ENCODE assay signal across 7 cellular contexts in genomic region chr2:84865181-84865783, GRCh38. TPM values are rescaled to one million over a fixed set of nuclear protein-coding genes. Genes with fewer than 3 reads are reported as not detected.
A peak's percentile ranks its signal among the peaks of the same experiment; 100 is the strongest.
DNase-seq lines count a peak whose midpoint lies in the region; ATAC-seq, FAIRE-seq and TF ChIP-seq lines count a peak whose summit lies in the region.

No MANE protein-coding gene starts in this region.

- RAD21 ChIA-PET in GM12878 (lab: Charles Lee; ENCODE audit: unreplicated experiment), result interaction anchor here (0.7 to 1.6 kb wide), 5 partner anchors 13 to 368 kb away, joined by 3 to 8 read pairs (median 4); no protein-coding TSS in a partner anchor

- POLR2A ChIA-PET in GM12878 (lab: Charles Lee), result no interaction called here

- WGBS in GM12878 (ENCODE audit: insufficient coverage, insufficient replicate concordance, low lambda C conversion rate, missing lambda C conversion rate), result 31% methylated on average over 6 of the region's 6 CpGs

- no peaks in the 10 kb centered on the region for H3K36me3 Mint-ChIP-seq in osteocyte (ENCODE audit: unreplicated experiment)

- no peak overlapping the region for H3K4me3 ChIP-seq in LNCaP clone FGC (ENCODE audit: low read depth, low read length)
- no peak overlapping the region for H3K4me3 ChIP-seq in GM12878

- H3K4me1 Mint-ChIP-seq in osteocyte (ENCODE audit: unreplicated experiment), result no peaks in the 10 kb centered on the region

- H2AFZ ChIP-seq in GM12878 (ENCODE audit: control insufficient read depth, low read depth, low read length), result no peak overlapping the region

- H3K27me3 Mint-ChIP-seq in osteocyte (ENCODE audit: unreplicated experiment), result peaks cover 34% of the 10 kb centered on the region

- no peaks in the 10 kb centered on the region for H4K20me1 ChIP-seq in GM12878 (ENCODE audit: control insufficient read depth, insufficient read depth)

- H3K4me2 ChIP-seq in GM12878 (ENCODE audit: control insufficient read depth, insufficient read depth), result no peak overlapping the region

- H3K27ac Mint-ChIP-seq in osteocyte (ENCODE audit: unreplicated experiment), result no peak overlapping the region

- no TSS peak for BruUV-seq in GM12878 (replicated peaks; lab: Mats Ljungman, UMichigan)

- peak; percentile 71 for ATAC-seq in GM18909 (IDR thresholded peaks at IDR 0.05; ENCODE audit: poor library complexity, unreplicated experiment)
- ATAC-seq in GM12878, result peak; percentile 87
- no peak for ATAC-seq in HG03571 (IDR thresholded peaks at IDR 0.05; ENCODE audit: unreplicated experiment)

- no peak overlapping the region for H3K9ac ChIP-seq in GM12878 (ENCODE audit: control insufficient read depth, insufficient read depth, low read length)

- no peaks in the 10 kb centered on the region; a peak in 1 of 4 replicates for H3K36me3 ChIP-seq in GM12878 (ENCODE audit: control insufficient read depth in 2 of 2, insufficient read depth in 2 of 2, low read length in 1 of 2)

- CTCF ChIA-PET in GM12878 (lab: Yijun Ruan, JAX), result interaction anchor here (0.6 to 2.5 kb wide), 10 partner anchors 15 to 380 kb away, joined by 3 to 9 read pairs (median 3); no protein-coding TSS in a partner anchor

- H3K9me3 ChIP-seq in GM12878 (replicated peaks; ENCODE audit: control insufficient read depth, insufficient read depth, low read length), result no peaks in the 10 kb centered on the region

- no peaks in the 10 kb centered on the region for H3K79me2 ChIP-seq in GM12878 (ENCODE audit: control insufficient read depth, insufficient read depth, low read length)

- peak; percentile 90 for FAIRE-seq in GM12878 (lab: Jason Lieb, UNC)

- H3K4me1 ChIP-seq in GM12878 (ENCODE audit: control insufficient read depth, insufficient read depth, low read length), result no peaks in the 10 kb centered on the region

- intact Hi-C loops in GM12878 (cut with micrococcal nuclease; ENCODE audit: unreplicated experiment), result loop anchor here (1.0 to 2.0 kb wide), 2 partner anchors 124 to 370 kb away; no protein-coding TSS in a partner anchor

- TF ChIP-seq RAD21 in GM12878 (IDR thresholded peaks at IDR 0.05; ENCODE audit: insufficient read depth, low read depth, low read length), result peak; percentile 73

- no peaks in the 10 kb centered on the region for H3K9me3 Mint-ChIP-seq in osteocyte (ENCODE audit: unreplicated experiment)

- no peak for TF ChIP-seq EP300 in GM12878 (IDR thresholded peaks at IDR 0.05; ENCODE audit: borderline replicate concordance in 1 of 2, control insufficient read depth in 1 of 2, low read depth in 2 of 2, low read length in 2 of 2)

- H3K27ac ChIP-seq in GM12878 (ENCODE audit: control insufficient read depth, insufficient read depth), result no peak overlapping the region

- TF ChIP-seq CTCF in LNCaP clone FGC (IDR thresholded peaks at IDR 0.05; ENCODE audit: control insufficient read depth, extremely low read depth, insufficient read depth), result peak; percentile 63
- TF ChIP-seq CTCF in GM12878 (IDR thresholded peaks at IDR 0.05 in 2 of 3, conservative IDR thresholded peaks at IDR 0.05 in 1 of 3; ENCODE audit: control insufficient read depth in 2 of 3, extremely low read depth in 1 of 3, insufficient read depth in 1 of 3, low read depth in 3 of 3, low read length in 3 of 3), result peak; percentile 41 to 75 (median 61); a peak in 4 of 6 replicates
- peak; percentile 53 for TF ChIP-seq CTCF in osteocyte (IDR thresholded peaks at IDR 0.05)

- DNase-seq in DMS53 treated with DMSO at 0.1 percent for 48 hours (lab: John Stamatoyannopoulos, UW; ENCODE audit: unreplicated experiment), result peak; percentile 43
- DNase-seq in LNCaP clone FGC (ENCODE audit: low read depth), result peak; percentile 21
- DNase-seq in GM12878 (ENCODE audit: low read depth, low spot score), result no peak
- DNase-seq in osteocyte (ENCODE audit: extremely low spot score, unreplicated experiment), result no peak
- DNase-seq in amniotic stem cell (lab: John Stamatoyannopoulos, UW), result no peak

- no peaks in the 10 kb centered on the region for H3K27me3 ChIP-seq in GM12878 (replicated peaks in 1 of 2; ENCODE audit: control insufficient read depth in 2 of 2, insufficient read depth in 2 of 2, low read length in 1 of 2)

- no peak overlapping the region for H3K4me3 Mint-ChIP-seq in osteocyte (ENCODE audit: unreplicated experiment)

- no peak for TF ChIP-seq POLR2A in GM12878 (IDR thresholded peaks at IDR 0.05; ENCODE audit: low read depth, low read length)

- in situ Hi-C loops in GM12878 (cut with MboI), result no loop called here

- SMC1A ChIA-PET in GM12878 (lab: Charles Lee; ENCODE audit: uncharacterized antibody, unreplicated experiment), result interaction anchor here (1.0 to 2.3 kb wide), 6 partner anchors 60 to 422 kb away, joined by 3 to 7 read pairs (median 4); no protein-coding TSS in a partner anchor

TF ChIP-seq in GM12878, 131 proteins besides CTCF, POLR2A, EP300 and RAD21:
- TF ChIP-seq ZNF24 (IDR thresholded peaks at IDR 0.05) (0 out of 2 replicates have a peak, but pooled peaks have one; percentile 6), ZNF622 (IDR thresholded peaks at IDR 0.05) (no peak), RAD51 (IDR thresholded peaks at IDR 0.05) (no peak), SRF (IDR thresholded peaks at IDR 0.05; ENCODE audit: low read depth in 2 of 2, low read length in 2 of 2) (no peak), SMC3 (IDR thresholded peaks at IDR 0.05; ENCODE audit: borderline replicate concordance, low read length) (peak; percentile 70; the same call in 1 of the 2 replicates)
- TF ChIP-seq, protein P1, sequence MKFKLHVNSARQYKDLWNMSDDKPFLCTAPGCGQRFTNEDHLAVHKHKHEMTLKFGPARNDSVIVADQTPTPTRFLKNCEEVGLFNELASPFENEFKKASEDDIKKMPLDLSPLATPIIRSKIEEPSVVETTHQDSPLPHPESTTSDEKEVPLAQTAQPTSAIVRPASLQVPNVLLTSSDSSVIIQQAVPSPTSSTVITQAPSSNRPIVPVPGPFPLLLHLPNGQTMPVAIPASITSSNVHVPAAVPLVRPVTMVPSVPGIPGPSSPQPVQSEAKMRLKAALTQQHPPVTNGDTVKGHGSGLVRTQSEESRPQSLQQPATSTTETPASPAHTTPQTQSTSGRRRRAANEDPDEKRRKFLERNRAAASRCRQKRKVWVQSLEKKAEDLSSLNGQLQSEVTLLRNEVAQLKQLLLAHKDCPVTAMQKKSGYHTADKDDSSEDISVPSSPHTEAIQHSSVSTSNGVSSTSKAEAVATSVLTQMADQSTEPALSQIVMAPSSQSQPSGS (IDR thresholded peaks at IDR 0.05; ENCODE audit: low read length), result no peak
TF ChIP-seq in GM12878: peak in this region for 2.

RNA-seq across cellular contexts. Expression of gene TRABD2A, which starts 15.6 kb away (rescaled TPM):
- total RNA-seq in GM12878 (2013; cell fraction: nucleolus; rRNA removed), result 17.5 and 20.8 TPM in 2 replicates
- total RNA-seq in GM12878 (2014; rRNA removed) (7.6 and 9.8 TPM in 2 replicates), GM12878 (2014; rRNA removed; fragmentation: Illumina TruSeq; extraction: Trizol) (4.7 and 5.1 TPM in 2 replicates), GM12878 (2021) (5.0 and 5.7 TPM in 2 replicates), osteocyte (0.21 and 0.99 TPM in 2 replicates)
- 0.21 TPM for polyA plus RNA-seq in GM12878 (2011; ENCODE audit: low read depth)
- polyA plus RNA-seq in GM12878 (2011; rRNA removed) (1.9 and 2.0 TPM in 2 replicates), GM12878 (2014; fragmentation: Illumina TruSeq; extraction: Trizol) (5.2 and 5.3 TPM in 2 replicates), GM12878 (2014; fragmentation: Nextera tagmentation; extraction: Ambion mirVana) (1 to 10 TPM; 1.4 to 2.3 TPM), GM12878 (2014; rRNA removed) (6.1 and 6.6 TPM in 2 replicates), GM12878 (2016; fragmentation: Nextera tagmentation; extraction: Ambion mirVana) (1 to 10 TPM; 3.0 to 3.1 TPM)
- 1.8 and 2.0 TPM in 2 replicates for polyA plus RNA-seq in GM12878 (2011; cell fraction: cytosol; rRNA removed)
- 3.2 and 3.3 TPM in 2 replicates for polyA plus RNA-seq in GM12878 (2011; cell fraction: nucleus; rRNA removed)
- 0.39 and 0.49 TPM in 2 replicates for polyA plus RNA-seq in GM12878 (2012)
- polyA minus RNA-seq in GM12878 (2011; rRNA and poly(A)+ RNA removed), result 3.1 TPM in 2 replicates
- 1.4 TPM in 1 of 2 replicates, not detected in the other for polyA minus RNA-seq in GM12878 (2011; cell fraction: cytosol; rRNA and poly(A)+ RNA removed)
- 3.4 and 3.9 TPM in 2 replicates for polyA minus RNA-seq in GM12878 (2011; cell fraction: nucleus; rRNA and poly(A)+ RNA removed)

RNA-seq across cellular contexts. Expression of gene TMSB10, which starts 40.2 kb away (rescaled TPM):
- total RNA-seq in GM12878 (2013; cell fraction: nucleolus; rRNA removed), result 67.1 and 76.3 TPM in 2 replicates
- total RNA-seq in GM12878 (2014; rRNA removed) (3,507 and 4,221 TPM in 2 replicates), GM12878 (2014; rRNA removed; fragmentation: Illumina TruSeq; extraction: Trizol) (4,753 and 4,822 TPM in 2 replicates), GM12878 (2021) (2,058 and 2,139 TPM in 2 replicates), osteocyte (2,436 and 2,534 TPM in 2 replicates)
- 6,013 TPM for polyA plus RNA-seq in GM12878 (2011; ENCODE audit: low read depth)
- polyA plus RNA-seq in GM12878 (2011; rRNA removed) (1,406 and 1,750 TPM in 2 replicates), GM12878 (2014; fragmentation: Illumina TruSeq; extraction: Trizol) (3,467 and 4,619 TPM in 2 replicates), GM12878 (2014; fragmentation: Nextera tagmentation; extraction: Ambion mirVana) (1,000 to 10,000 TPM; 2,817 to 3,116 TPM), GM12878 (2014; rRNA removed) (3,894 and 4,860 TPM in 2 replicates), GM12878 (2016; fragmentation: Nextera tagmentation; extraction: Ambion mirVana) (1,000 to 10,000 TPM; 3,322 to 3,441 TPM)
- 3,271 and 3,283 TPM in 2 replicates for polyA plus RNA-seq in GM12878 (2011; cell fraction: cytosol; rRNA removed)
- 1,725 and 2,378 TPM in 2 replicates for polyA plus RNA-seq in GM12878 (2011; cell fraction: nucleus; rRNA removed)
- 2,269 and 3,344 TPM in 2 replicates for polyA plus RNA-seq in GM12878 (2012)
- 292 and 578 TPM in 2 replicates for polyA minus RNA-seq in GM12878 (2011; rRNA and poly(A)+ RNA removed)
- 348 and 356 TPM in 2 replicates for polyA minus RNA-seq in GM12878 (2011; cell fraction: cytosol; rRNA and poly(A)+ RNA removed)
- polyA minus RNA-seq in GM12878 (2011; cell fraction: nucleus; rRNA and poly(A)+ RNA removed), result 66.1 and 66.3 TPM in 2 replicates

Comparison
In these comparisons a context has a peak if more than half of its experiments do, and no peak if none do; other contexts are left out.
1. DNase-seq: peak in DMS53 treated with DMSO at 0.1 percent for 48 hours (single experiment) and LNCaP clone FGC (single experiment); none in GM12878 (single experiment), osteocyte (single experiment) and amniotic stem cell (single experiment).
2. Peak in every context shown above with its lines, with median percentiles within 50 percentile points of each other: CTCF ChIP-seq.